8 cellular contexts compared by ENCODE assay signal in genomic region chr12:50112456-50113218, GRCh38. TPM values are rescaled to one million over a fixed set of nuclear protein-coding genes. Genes with fewer than 3 reads are reported as not detected.
DNase-seq lines count a peak whose midpoint lies in the region; ATAC-seq and TF ChIP-seq lines count a peak whose summit lies in the region.

No MANE protein-coding gene starts in this region.

- H3K9me3 Mint-ChIP-seq in naive B cell = no peaks in the 10 kb centered on the region

- H3K27ac ChIP-seq in SJSA1 = peak overlapping the region; percentile 32

- peak overlapping the region; percentile 65 for H3K4me3 ChIP-seq in SJSA1
- H3K4me3 ChIP-seq in epithelial cell of esophagus (ENCODE audit: low read length) = peak overlapping the region; percentile 92

- H3K4me1 Mint-ChIP-seq in naive B cell = peaks cover 44 to 75% (median 53%) of the 10 kb centered on the region in 3 donors

- ATAC-seq in HG03066 (IDR thresholded peaks at IDR 0.05; ENCODE audit: low read depth, unreplicated experiment) (peak; percentile 7), naive B cell (ENCODE audit: low read depth in 2 of 2) (no peak), HG02759 (IDR thresholded peaks at IDR 0.05; ENCODE audit: unreplicated experiment) (no peak), GM19452 (IDR thresholded peaks at IDR 0.05; ENCODE audit: unreplicated experiment) (no peak)

- TF ChIP-seq CTCF in epithelial cell of esophagus (IDR thresholded peaks at IDR 0.05; ENCODE audit: insufficient read depth, low read depth, low read length, missing control alignments) = no peak

- no peaks in the 10 kb centered on the region for H3K27me3 ChIP-seq in SJSA1 (replicated peaks)

- no peaks in the 10 kb centered on the region for H3K36me3 Mint-ChIP-seq in naive B cell

- H3K27ac Mint-ChIP-seq in naive B cell = peak overlapping the region; percentile 97 to 99 (median 98)

- peak; percentile 64 for DNase-seq in DMS114 treated with DMSO at 0.1 percent for 48 hours (lab: John Stamatoyannopoulos, UW; ENCODE audit: unreplicated experiment)
- DNase-seq in SJSA1 (ENCODE audit: low read depth in 1 of 2, low spot score in 2 of 2) = peak in 1 of 2 experiments; percentile 52
- DNase-seq in epithelial cell of esophagus (ENCODE audit: low read depth) = no peak
- DNase-seq in naive B cell = no peak
- no peak for DNase-seq in activated CD4-positive, alpha-beta T cell treated with anti-CD3 and anti-CD28 coated beads, Interleukin-2, amount 50 U/mL, for 4 hours

- peak overlapping the region; percentile 95 to 99 (median 98) for H3K4me3 Mint-ChIP-seq in naive B cell

- peaks cover 6% of the 10 kb centered on the region for H3K4me1 ChIP-seq in SJSA1 (replicated peaks)

- H3K9me3 ChIP-seq in SJSA1 (replicated peaks) = no peaks in the 10 kb centered on the region

- H3K27me3 Mint-ChIP-seq in naive B cell = no peaks in the 10 kb centered on the region

- peaks cover 7% of the 10 kb centered on the region for H3K36me3 ChIP-seq in SJSA1

RNA-seq across cellular contexts. Expression of gene COX14, which starts 0.6 kb away (rescaled TPM):
- 49.7 and 62.3 TPM in 2 replicates for total RNA-seq in SJSA1 (2014; rRNA removed; shearing (Covaris generic))
- polyA plus RNA-seq in naive B cell (ENCODE audit: low read depth in 6 of 6) = 100 to 1,000 TPM; 171 to 225 (median 208) TPM

RNA-seq across cellular contexts. Expression of gene GPD1, which starts 8.8 kb away (rescaled TPM):
- total RNA-seq in SJSA1 (2014; rRNA removed; shearing (Covaris generic)) = not detected in 2 replicates
- not detected for polyA plus RNA-seq in naive B cell (ENCODE audit: low read depth in 6 of 6)

RNA-seq across cellular contexts. Expression of gene SMARCD1, which starts 27.5 kb away (rescaled TPM):
- 55.7 and 61.5 TPM in 2 replicates for total RNA-seq in SJSA1 (2014; rRNA removed; shearing (Covaris generic))
- 10 to 100 TPM; 13.1 to 28.1 (median 21.0) TPM for polyA plus RNA-seq in naive B cell (ENCODE audit: low read depth in 6 of 6)

RNA-seq across cellular contexts. Expression of gene CERS5, which starts 54.5 kb away (rescaled TPM):
- total RNA-seq in SJSA1 (2014; rRNA removed; shearing (Covaris generic)) = 23.1 and 36.3 TPM in 2 replicates
- polyA plus RNA-seq in naive B cell (ENCODE audit: low read depth in 6 of 6) = 100 to 1,000 TPM in 1 of 6 donors, 10 to 100 TPM in 5; 45.2 to 126 (median 55.7) TPM

RNA-seq across cellular contexts. Expression of gene ASIC1, which starts 55.2 kb away (rescaled TPM):
- total RNA-seq in SJSA1 (2014; rRNA removed; shearing (Covaris generic)) = 0.37 and 0.50 TPM in 2 replicates
- polyA plus RNA-seq in naive B cell (ENCODE audit: low read depth in 6 of 6) = not detected
